In the genomic region with DNA sequence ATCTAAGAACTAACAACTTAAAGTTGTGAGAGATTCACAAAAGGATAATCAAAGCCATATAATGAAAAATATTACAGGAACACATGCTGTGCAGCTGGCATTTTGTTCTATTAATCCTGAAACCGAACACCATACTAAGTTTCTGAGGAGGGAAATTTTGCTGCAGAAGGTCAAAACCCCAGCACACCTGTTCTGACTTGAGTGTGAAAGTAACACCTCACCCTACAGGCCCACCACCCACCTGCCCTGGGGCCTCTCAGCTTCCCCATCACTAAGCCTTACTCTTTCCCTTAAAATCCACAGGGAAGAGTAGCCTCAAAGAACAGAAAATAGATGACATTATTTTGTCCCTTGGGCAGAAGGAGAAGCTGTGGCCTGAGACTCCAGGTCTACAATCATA, we compare ENCODE assay signal across 24 cellular contexts. TPM values are rescaled to one million over a fixed set of nuclear protein-coding genes. Genes with fewer than 3 reads are reported as not detected.
DNase-seq lines count a peak whose midpoint lies in the region; ATAC-seq and TF ChIP-seq lines count a peak whose summit lies in the region.
"Had no signal": no experiment of that assay in that cellular context is flagged by ENCODE, and none has a peak within 500 bp of the region (broad histone marks: within the 10 kb centered on the region; RNA-seq: fewer than 3 reads in every experiment).

No MANE protein-coding gene starts in this region.

- no peaks in the 10 kb centered on the region for H3K27me3 Mint-ChIP-seq in activated T-cell treated with anti-CD3 and anti-CD28 coated beads, Interleukin-2, amount 50 U/mL, for 4 hours (ENCODE audit: low read depth)
- H3K27me3 Mint-ChIP-seq in H9 (ENCODE audit: low read depth), result no peaks in the 10 kb centered on the region; the same call in 1 of the 2 replicates
- no peaks in the 10 kb centered on the region for H3K27me3 Mint-ChIP-seq in activated T-helper 1 cell treated with anti-CD3 and anti-CD28 coated beads, Interleukin-12 subunit alpha, Interleukin-12 subunit beta, Interleukin-2, Interleukin-4 antibody, amounts not matched to agents 30 ng/mL and 10 ng/mL and 1 ng/mL, durations not matched to agents 14 hours and 24 hours and 36 hours (ENCODE audit: insufficient read depth)
- H3K27me3 Mint-ChIP-seq: activated naive CD8-positive, alpha-beta T cell treated with anti-CD3 and anti-CD28 coated beads, Interleukin-2, amount 10 ng/mL, durations not matched to agents 7 days and 5 days; CD4-positive, CD25-positive, alpha-beta regulatory T cell had no signal

- no peak overlapping the region for H4K91ac ChIP-seq in H9 (ENCODE audit: insufficient read length, low read depth, low read length)

- no peak overlapping the region for H4K8ac ChIP-seq in H9 (replicated peaks; ENCODE audit: insufficient read length, low read depth, low read length)

- no peaks in the 10 kb centered on the region for H4K20me1 ChIP-seq in H9 (ENCODE audit: control insufficient read depth, insufficient read depth, insufficient read length)

- H2BK12ac ChIP-seq in H9 (ENCODE audit: insufficient read length, low read depth, low read length), result no peak overlapping the region

- no peaks in the 10 kb centered on the region for H3K27me3 ChIP-seq in H9 (ENCODE audit: insufficient read depth, low read length)

- H3K4ac ChIP-seq in H9 (ENCODE audit: low read depth, low read length), result no peak overlapping the region

- no peak overlapping the region for H2BK20ac ChIP-seq in H9 (ENCODE audit: low read depth, low read length, poor library complexity, severe bottlenecking)

- no peak overlapping the region for H3K56ac ChIP-seq in H9 (ENCODE audit: insufficient read length, low read depth, low read length)

- no peaks in the 10 kb centered on the region for H3K9me3 ChIP-seq in H9 (ENCODE audit: control insufficient read depth, low read depth, low read length)

- peaks cover 5% of the 10 kb centered on the region for H3K4me1 ChIP-seq in H9 (ENCODE audit: insufficient read depth, low read length)

- H3K79me2 ChIP-seq in H9 (ENCODE audit: insufficient read depth, low read length), result no peaks in the 10 kb centered on the region; the same call in 1 of the 2 replicates

- no peak overlapping the region for H3K27ac ChIP-seq in H9 (ENCODE audit: insufficient read length, low read depth, low read length)
- H3K27ac ChIP-seq: SK-N-MC had no signal

- H3K4me2 ChIP-seq in H9 (ENCODE audit: insufficient read depth, insufficient read length, low read length), result no peak overlapping the region

- peaks cover 23% of the 10 kb centered on the region for H3K4me1 Mint-ChIP-seq in activated T-cell treated with anti-CD3 and anti-CD28 coated beads, Interleukin-2, amount 50 U/mL, for 4 hours (ENCODE audit: low read depth)
- H3K4me1 Mint-ChIP-seq in H9, result peaks cover 18 to 29% of the 10 kb centered on the region in 2 experiments
- peaks cover 44% of the 10 kb centered on the region for H3K4me1 Mint-ChIP-seq in activated T-helper 1 cell treated with anti-CD3 and anti-CD28 coated beads, Interleukin-12 subunit alpha, Interleukin-12 subunit beta, Interleukin-2, Interleukin-4 antibody, amounts not matched to agents 30 ng/mL and 10 ng/mL and 1 ng/mL, durations not matched to agents 14 hours and 24 hours and 36 hours (ENCODE audit: low read depth)

- H2BK120ac ChIP-seq in H9 (ENCODE audit: low read depth, low read length, poor library complexity, severe bottlenecking), result no peak overlapping the region

- H3K9ac ChIP-seq in H9 (ENCODE audit: extremely low read depth, insufficient read length, low read length), result no peak overlapping the region

- H3K27ac Mint-ChIP-seq in H9, result peak overlapping the region in 2 of 3 experiments; percentile 23 to 62; a peak in 1 of 7 replicates
- H3K27ac Mint-ChIP-seq in activated T-helper 1 cell treated with anti-CD3 and anti-CD28 coated beads, Interleukin-12 subunit alpha, Interleukin-12 subunit beta, Interleukin-2, Interleukin-4 antibody, amounts not matched to agents 30 ng/mL and 10 ng/mL and 1 ng/mL, durations not matched to agents 14 hours and 24 hours and 36 hours, result peak overlapping the region; percentile 63
- H3K27ac Mint-ChIP-seq: activated naive CD8-positive, alpha-beta T cell treated with anti-CD3 and anti-CD28 coated beads, Interleukin-2, amount 10 ng/mL, durations not matched to agents 7 days and 5 days; WTC11 had no signal

- H2AFZ ChIP-seq in H9 (ENCODE audit: low read length), result no peak overlapping the region

- no peak overlapping the region for H2BK5ac ChIP-seq in H9 (ENCODE audit: insufficient read length, low read length)

- H2BK15ac ChIP-seq in H9 (ENCODE audit: low read depth, low read length), result no peak overlapping the region

- no peak for DNase-seq in activated T-cell treated with anti-CD3 and anti-CD28 coated beads, Interleukin-2, amount 50 U/mL, for 4 hours
- no peak for DNase-seq in activated T-cell treated with anti-CD3 and anti-CD28 coated beads, Interleukin-2, amount 50 U/mL, for 1 hour
- DNase-seq in H9 (no peak), SKM-1 treated with dmso at 0.1 percent for 144 hours (lab: John Stamatoyannopoulos, UW; ENCODE audit: unreplicated experiment) (no peak), NCI-H187 (lab: John Stamatoyannopoulos, UW) (no peak)
- DNase-seq in activated T-helper 1 cell treated with anti-CD3 and anti-CD28 coated beads, Interleukin-12 subunit alpha, Interleukin-12 subunit beta, Interleukin-2, Interleukin-4 antibody, amounts not matched to agents 30 ng/mL and 10 ng/mL and 1 ng/mL, durations not matched to agents 14 hours and 24 hours and 36 hours (ENCODE audit: low spot score), result no peak
- DNase-seq in stimulated activated naive CD8-positive, alpha-beta T cell treated with anti-CD3 and anti-CD28 coated beads, Interleukin-15, Interleukin-2, amounts not matched to agents 100 U/mL and 50 U/mL, for 24 hours, result peak; percentile 52
- DNase-seq: activated naive CD8-positive, alpha-beta T cell treated with anti-CD3 and anti-CD28 coated beads, Interleukin-2, amount 10 ng/mL, durations not matched to agents 7 days and 5 days; CD4-positive, CD25-positive, alpha-beta regulatory T cell; DMS153; effector CD8-positive, alpha-beta T cell; H7; hypothalamus; islet precursor cell; Kasumi-1; mammary epithelial cell; NCI-H1092; NCI-H2081; NCI-H510A treated with DMSO at 0.1 percent for 48 hours; right cardiac atrium; T-helper 9 cell had no signal

- WGBS in H9 (ENCODE audit: extremely low coverage, insufficient read length, low lambda C conversion rate), result no CpG with 5 or more reads among the region's 1 CpG

- no peak overlapping the region for H3K18ac ChIP-seq in H9 (ENCODE audit: insufficient read length, low read depth, low read length)

- H3K9me3 Mint-ChIP-seq in activated T-cell treated with anti-CD3 and anti-CD28 coated beads, Interleukin-2, amount 50 U/mL, for 4 hours, result no peaks in the 10 kb centered on the region
- no peaks in the 10 kb centered on the region for H3K9me3 Mint-ChIP-seq in H9
- no peaks in the 10 kb centered on the region for H3K9me3 Mint-ChIP-seq in activated T-helper 1 cell treated with anti-CD3 and anti-CD28 coated beads, Interleukin-12 subunit alpha, Interleukin-12 subunit beta, Interleukin-2, Interleukin-4 antibody, amounts not matched to agents 30 ng/mL and 10 ng/mL and 1 ng/mL, durations not matched to agents 14 hours and 24 hours and 36 hours
- H3K9me3 Mint-ChIP-seq: activated naive CD8-positive, alpha-beta T cell treated with anti-CD3 and anti-CD28 coated beads, Interleukin-2, amount 10 ng/mL, durations not matched to agents 7 days and 5 days; CD4-positive, CD25-positive, alpha-beta regulatory T cell; WTC11 had no signal

- H3K23me2 ChIP-seq in H9 (ENCODE audit: insufficient read length, low read depth, low read length, poor library complexity, severe bottlenecking), result no peaks in the 10 kb centered on the region

- intact Hi-C loops in activated T-helper 1 cell treated with anti-CD3 and anti-CD28 coated beads, Interleukin-12 subunit alpha, Interleukin-12 subunit beta, Interleukin-2, Interleukin-4 antibody, amounts not matched to agents 30 ng/mL and 10 ng/mL and 1 ng/mL, durations not matched to agents 14 hours and 24 hours and 36 hours (cut with micrococcal nuclease), result no loop called here

- no peak overlapping the region for H2AK5ac ChIP-seq in H9 (ENCODE audit: insufficient read length, low read length)

- ATAC-seq in activated T-cell treated with anti-CD3 and anti-CD28 coated beads, Interleukin-2, amount 50 U/mL, for 4 hours, result peak; percentile 12 to 29
- peak; percentile 63 for ATAC-seq in stimulated activated naive CD8-positive, alpha-beta T cell treated with anti-CD3 and anti-CD28 coated beads, Interleukin-15, Interleukin-2, amounts not matched to agents 100 U/mL and 50 U/mL, for 24 hours
- ATAC-seq: esophagus mucosa, right cardiac atrium, WTC11 had no signal

- H3K4me3 Mint-ChIP-seq in activated T-cell treated with anti-CD3 and anti-CD28 coated beads, Interleukin-2, amount 50 U/mL, for 4 hours, result no peak overlapping the region
- no peak overlapping the region for H3K4me3 Mint-ChIP-seq in H9
- peak overlapping the region; percentile 52 for H3K4me3 Mint-ChIP-seq in activated T-helper 1 cell treated with anti-CD3 and anti-CD28 coated beads, Interleukin-12 subunit alpha, Interleukin-12 subunit beta, Interleukin-2, Interleukin-4 antibody, amounts not matched to agents 30 ng/mL and 10 ng/mL and 1 ng/mL, durations not matched to agents 14 hours and 24 hours and 36 hours
- H3K4me3 Mint-ChIP-seq: activated naive CD8-positive, alpha-beta T cell treated with anti-CD3 and anti-CD28 coated beads, Interleukin-2, amount 10 ng/mL, durations not matched to agents 7 days and 5 days; CD4-positive, CD25-positive, alpha-beta regulatory T cell; WTC11 had no signal

- no peak overlapping the region for H4K5ac ChIP-seq in H9 (ENCODE audit: insufficient read length, low read depth, low read length)

- no peak overlapping the region for H3K23ac ChIP-seq in H9 (ENCODE audit: insufficient read length, low read depth, low read length)

- no peak overlapping the region for H3T11ph ChIP-seq in H9 (ENCODE audit: low read length)

- H3K14ac ChIP-seq in H9 (ENCODE audit: insufficient read depth, low read length), result no peak overlapping the region

- TF ChIP-seq CTCF in H9 (conservative IDR thresholded peaks at IDR 0.05), result no peak

- H3K79me1 ChIP-seq in H9 (ENCODE audit: insufficient read depth, low read depth, low read length, poor library complexity, severe bottlenecking), result no peaks in the 10 kb centered on the region

- peaks cover 37% of the 10 kb centered on the region for H3K36me3 Mint-ChIP-seq in activated T-cell treated with anti-CD3 and anti-CD28 coated beads, Interleukin-2, amount 50 U/mL, for 4 hours (ENCODE audit: insufficient read depth)
- H3K36me3 Mint-ChIP-seq in H9 (ENCODE audit: insufficient read depth in 1 of 3, low read depth in 3 of 3), result peaks cover 46 to 63% (median 56%) of the 10 kb centered on the region in 3 experiments
- peaks cover 61% of the 10 kb centered on the region for H3K36me3 Mint-ChIP-seq in activated T-helper 1 cell treated with anti-CD3 and anti-CD28 coated beads, Interleukin-12 subunit alpha, Interleukin-12 subunit beta, Interleukin-2, Interleukin-4 antibody, amounts not matched to agents 30 ng/mL and 10 ng/mL and 1 ng/mL, durations not matched to agents 14 hours and 24 hours and 36 hours (ENCODE audit: low read depth)

RNA-seq across cellular contexts. Expression of a gene that starts 44.8 kb away (rescaled TPM):
- 100 to 1,000 TPM; 193 to 264 (median 220) TPM for total RNA-seq in activated T-cell treated with anti-CD3 and anti-CD28 coated beads, Interleukin-2, amount 50 U/mL, for 4 hours
- 4.3 and 6.4 TPM in 2 replicates for total RNA-seq in H9 (2021)
- total RNA-seq in activated T-helper 1 cell treated with anti-CD3 and anti-CD28 coated beads, Interleukin-12 subunit alpha, Interleukin-12 subunit beta, Interleukin-2, Interleukin-4 antibody, amounts not matched to agents 30 ng/mL and 10 ng/mL and 1 ng/mL, durations not matched to agents 14 hours and 24 hours and 36 hours, result 375 and 381 TPM in 2 replicates

RNA-seq across cellular contexts. Expression of a gene that starts 55.2 kb away (rescaled TPM):
- total RNA-seq in activated T-cell treated with anti-CD3 and anti-CD28 coated beads, Interleukin-2, amount 50 U/mL, for 4 hours, result 100 to 1,000 TPM; 172 to 175 (median 173) TPM
- 82.1 and 83.2 TPM in 2 replicates for total RNA-seq in H9 (2021)
- 240 and 241 TPM in 2 replicates for total RNA-seq in activated T-helper 1 cell treated with anti-CD3 and anti-CD28 coated beads, Interleukin-12 subunit alpha, Interleukin-12 subunit beta, Interleukin-2, Interleukin-4 antibody, amounts not matched to agents 30 ng/mL and 10 ng/mL and 1 ng/mL, durations not matched to agents 14 hours and 24 hours and 36 hours

RNA-seq across cellular contexts. Expression of a gene that starts 56.9 kb away (rescaled TPM):
- total RNA-seq in activated T-cell treated with anti-CD3 and anti-CD28 coated beads, Interleukin-2, amount 50 U/mL, for 4 hours, result 10 to 100 TPM; 62.9 to 86.7 (median 71.9) TPM
- total RNA-seq in H9 (2021), result 42.9 and 46.2 TPM in 2 replicates
- total RNA-seq in activated T-helper 1 cell treated with anti-CD3 and anti-CD28 coated beads, Interleukin-12 subunit alpha, Interleukin-12 subunit beta, Interleukin-2, Interleukin-4 antibody, amounts not matched to agents 30 ng/mL and 10 ng/mL and 1 ng/mL, durations not matched to agents 14 hours and 24 hours and 36 hours, result 191 and 199 TPM in 2 replicates

Comparison
In these comparisons a context has a peak if more than half of its experiments do, and no peak if none do; other contexts are left out.
1. RNA of a gene that starts 44.8 kb away (total RNA-seq): 375 to 381 TPM in activated T-helper 1 cell treated with anti-CD3 and anti-CD28 coated beads, Interleukin-12 subunit alpha, Interleukin-12 subunit beta, Interleukin-2, Interleukin-4 antibody, amounts not matched to agents 30 ng/mL and 10 ng/mL and 1 ng/mL, durations not matched to agents 14 hours and 24 hours and 36 hours and 193 to 264 TPM in activated T-cell treated with anti-CD3 and anti-CD28 coated beads, Interleukin-2, amount 50 U/mL, for 4 hours; 4.3 to 6.4 TPM in H9; every median in the first group is over 10 times any median in the second.